ENCODE assay signal across 8 cellular contexts in genomic region chr1:149103109-149104081, GRCh38. TPM values are rescaled to one million over a fixed set of nuclear protein-coding genes. Genes with fewer than 3 reads are reported as not detected.
A peak's percentile ranks its signal among the peaks of the same experiment; 100 is the strongest.
DNase-seq lines count a peak whose midpoint lies in the region; ATAC-seq and TF ChIP-seq lines count a peak whose summit lies in the region.
"Not testable (repeated sequence)": the region's sequence is repeated elsewhere in the genome, so short reads cannot be mapped to it uniquely, and the experiment has no call there.

TSS of gene NBPF9 (minus strand) at chr1:149103551. CDS start at chr1:149082139, 21,412 bp downstream.

- not testable (repeated sequence) for H3K4me1 ChIP-seq in body of pancreas; hepatocyte (ENCODE audit: insufficient read depth); upper lobe of left lung

- H3K4me3 ChIP-seq in body of pancreas, result peak within 1 kb of the TSS; percentile 36 to 41
- H3K4me3 ChIP-seq in hepatocyte, result peak within 1 kb of the TSS; percentile 85
- H3K4me3 ChIP-seq in upper lobe of left lung, result peak within 1 kb of the TSS in 3 of 4 donors; percentile 50 to 60 (median 51)

- ATAC-seq in GM18508 (IDR thresholded peaks at IDR 0.05; ENCODE audit: insufficient read depth, unreplicated experiment) (peak; percentile 70), HG02840 (IDR thresholded peaks at IDR 0.05; ENCODE audit: low FRiP score, unreplicated experiment) (peak; percentile 97), body of pancreas (peak; percentile 95), upper lobe of left lung (ENCODE audit: low FRiP score in 2 of 2) (peak; percentile 92 to 100)

- not testable (repeated sequence) for H4K20me1 ChIP-seq in hepatocyte (ENCODE audit: insufficient read depth, poor library complexity, severe bottlenecking)

- TF ChIP-seq CTCF in body of pancreas (IDR thresholded peaks at IDR 0.05); hepatocyte (IDR thresholded peaks at IDR 0.05; ENCODE audit: poor library complexity): not testable (repeated sequence)
- TF ChIP-seq CTCF in upper lobe of left lung (IDR thresholded peaks at IDR 0.05), result peak in 1 of 6 experiments; percentile 41

- H3K27me3 ChIP-seq in body of pancreas, hepatocyte, upper lobe of left lung: not testable (repeated sequence)

- intact Hi-C loops in body of pancreas (cut with DNase I), result not testable (repeated sequence)

- peak within 1 kb of the TSS in 3 of 4 donors; percentile 53 to 80 (median 69) for H3K27ac ChIP-seq in body of pancreas
- peak within 1 kb of the TSS; percentile 92 for H3K27ac ChIP-seq in hepatocyte
- peak within 1 kb of the TSS; percentile 57 to 88 (median 78) for H3K27ac ChIP-seq in upper lobe of left lung

- not testable (repeated sequence) for TF ChIP-seq EP300 in upper lobe of left lung (IDR thresholded peaks at IDR 0.05)

- TF ChIP-seq POLR2A in body of pancreas (IDR thresholded peaks at IDR 0.05), result peak in 2 of 3 donors; percentile 54 to 73
- peak in 2 of 4 donors; percentile 43 to 59 for TF ChIP-seq POLR2A in upper lobe of left lung (IDR thresholded peaks at IDR 0.05)

- H3K4me2 ChIP-seq in hepatocyte, result peak within 1 kb of the TSS; percentile 72

- peak within 1 kb of the TSS; percentile 78 for H2AFZ ChIP-seq in hepatocyte

- 0% methylated on average over 11 of the region's 85 CpGs; no CpG with 5 or more reads in 1 of the 2 donors for WGBS in body of pancreas, 2 donors
- WGBS in hepatocyte (ENCODE audit: low lambda C conversion rate, missing lambda C conversion rate), result under 1% methylated on average over 41 of the region's 85 CpGs
- WGBS in upper lobe of left lung, 2 donors, result 2% methylated on average over 13 of the region's 85 CpGs; no CpG with 5 or more reads in 1 of the 2 donors

- H3K9me2 ChIP-seq in hepatocyte (replicated peaks; ENCODE audit: insufficient read depth), result not testable (repeated sequence)

- H3K36me3 ChIP-seq in body of pancreas (replicated peaks in 1 of 2; ENCODE audit: insufficient read depth in 1 of 2, low read depth in 2 of 2); hepatocyte (replicated peaks; ENCODE audit: insufficient read depth, low read depth); upper lobe of left lung: not testable (repeated sequence)

- peak; percentile 60 to 68 (median 62) for DNase-seq in NCI-H1417 (lab: John Stamatoyannopoulos, UW)
- peak; percentile 21 for DNase-seq in UCSD-AML1 (lab: John Stamatoyannopoulos, UW; ENCODE audit: unreplicated experiment)
- DNase-seq in body of pancreas, result peak; percentile 56 to 78 (median 64)
- DNase-seq in hepatocyte (ENCODE audit: low spot score), result peak; percentile 47
- DNase-seq in renal cortical epithelial cell (ENCODE audit: low read depth), result not testable (repeated sequence)
- DNase-seq in upper lobe of left lung, result peak; percentile 53 to 92

- H3K79me2 ChIP-seq in hepatocyte, result not testable (repeated sequence)

- not testable (repeated sequence) for H3K9me3 ChIP-seq in body of pancreas; hepatocyte (ENCODE audit: low read depth); upper lobe of left lung

RNA-seq across cellular contexts. Expression of gene NBPF9, which starts in this region (rescaled TPM):
- total RNA-seq in body of pancreas (10 to 100 TPM; 15.6 to 28.3 TPM), hepatocyte (14.5 and 17.0 TPM in 2 replicates), renal cortical epithelial cell (11.3 and 21.0 TPM in 2 replicates), upper lobe of left lung (10 to 100 TPM; 15.0 to 44.0 (median 22.9) TPM)
- polyA plus RNA-seq in hepatocyte, result 11.7 and 13.3 TPM in 2 replicates
